ENCODE assay signal across 14 cellular contexts in genomic region chr10:17663450-17663849, GRCh38. TPM values are rescaled to one million over a fixed set of nuclear protein-coding genes. Genes with fewer than 3 reads are reported as not detected.
DNase-seq lines count a peak whose midpoint lies in the region; ATAC-seq, FAIRE-seq and TF ChIP-seq lines count a peak whose summit lies in the region.
"Had no signal": no experiment of that assay in that cellular context is flagged by ENCODE, and none has a peak within 500 bp of the region (broad histone marks: within the 10 kb centered on the region; RNA-seq: fewer than 3 reads in every experiment).

No MANE protein-coding gene starts in this region.

- ATAC-seq in T-helper 17 cell: no peak
- ATAC-seq: A549 had no signal

- FAIRE-seq in endometrium (lab: Jason Lieb, UNC): peak; percentile 21
- FAIRE-seq: A549 had no signal

- no peak for TF ChIP-seq CTCF in GM13976 (IDR thresholded peaks at IDR 0.05; ENCODE audit: borderline replicate concordance, control extremely low read depth, extremely low read depth, insufficient read depth, missing control alignments)
- TF ChIP-seq CTCF in GM10266 (IDR thresholded peaks at IDR 0.05; ENCODE audit: control insufficient read depth, insufficient read depth, low read depth, missing control alignments): no peak

- peaks cover 23% of the 10 kb centered on the region for H3K36me3 Mint-ChIP-seq in activated naive CD8-positive, alpha-beta T cell
- peaks cover 39% of the 10 kb centered on the region for H3K36me3 Mint-ChIP-seq in activated naive CD8-positive, alpha-beta T cell treated with anti-CD3 and anti-CD28 coated beads for 36 hours
- H3K36me3 Mint-ChIP-seq in T-helper 17 cell (ENCODE audit: low read depth): peaks cover 6% of the 10 kb centered on the region

- H3K27ac Mint-ChIP-seq in activated naive CD8-positive, alpha-beta T cell: peak overlapping the region; percentile 75
- H3K27ac Mint-ChIP-seq in activated naive CD8-positive, alpha-beta T cell treated with anti-CD3 and anti-CD28 coated beads for 36 hours: no peak overlapping the region
- peak overlapping the region; percentile 83 for H3K27ac Mint-ChIP-seq in T-helper 17 cell

- H3K4me1 Mint-ChIP-seq in activated naive CD8-positive, alpha-beta T cell (ENCODE audit: low read depth): peaks cover 54% of the 10 kb centered on the region
- peaks cover 50% of the 10 kb centered on the region for H3K4me1 Mint-ChIP-seq in activated naive CD8-positive, alpha-beta T cell treated with anti-CD3 and anti-CD28 coated beads for 36 hours
- H3K4me1 Mint-ChIP-seq in T-helper 17 cell: peaks cover 44% of the 10 kb centered on the region

- DNase-seq in activated naive CD8-positive, alpha-beta T cell treated with anti-CD3 and anti-CD28 coated beads for 36 hours: no peak
- no peak for DNase-seq in T-helper 17 cell
- no peak for DNase-seq in GM13976 (ENCODE audit: low spot score)
- DNase-seq in activated effector memory CD4-positive, alpha-beta T cell treated with anti-CD3 and anti-CD28 coated beads, Interleukin-2, amount 50 U/mL, for 16 hours: no peak
- DNase-seq in GM10266 (ENCODE audit: extremely low spot score): no peak
- DNase-seq: HFFc6; MG63; NCI-H1092 treated with DMSO at 0.1 percent for 48 hours; NCI-H1694; NCI-H69; NK-92 treated with Interleukin-12 subunit alpha and Interleukin-12 subunit beta, amount 100 ng/mL, for 24 hours had no signal

- H3K9me3 ChIP-seq in T-helper 17 cell (ENCODE audit: control insufficient read depth, low read length, poor library complexity, severe bottlenecking): no peaks in the 10 kb centered on the region
- H3K9me3 ChIP-seq: A549, MG63 had no signal

- in situ Hi-C loops in GM13976 (cut with MboI; ENCODE audit: low sequenced_read_pairs, unreplicated experiment): no loop called here

- peak overlapping the region; percentile 65 for H3K4me3 Mint-ChIP-seq in activated naive CD8-positive, alpha-beta T cell
- H3K4me3 Mint-ChIP-seq in activated naive CD8-positive, alpha-beta T cell treated with anti-CD3 and anti-CD28 coated beads for 36 hours: no peak overlapping the region
- H3K4me3 Mint-ChIP-seq in T-helper 17 cell: peak overlapping the region; percentile 33
- H3K4me3 Mint-ChIP-seq: HFFc6 had no signal

- no peaks in the 10 kb centered on the region for H3K9me3 Mint-ChIP-seq in activated naive CD8-positive, alpha-beta T cell (ENCODE audit: low read depth)
- peaks cover 4% of the 10 kb centered on the region for H3K9me3 Mint-ChIP-seq in activated naive CD8-positive, alpha-beta T cell treated with anti-CD3 and anti-CD28 coated beads for 36 hours
- H3K9me3 Mint-ChIP-seq: HFFc6 had no signal

- no peaks in the 10 kb centered on the region for H3K27me3 Mint-ChIP-seq in activated naive CD8-positive, alpha-beta T cell
- no peaks in the 10 kb centered on the region for H3K27me3 Mint-ChIP-seq in activated naive CD8-positive, alpha-beta T cell treated with anti-CD3 and anti-CD28 coated beads for 36 hours
- H3K27me3 Mint-ChIP-seq in T-helper 17 cell: no peaks in the 10 kb centered on the region

RNA-seq across cellular contexts. Expression of gene STAM, which starts 19.5 kb away (rescaled TPM):
- total RNA-seq in activated naive CD8-positive, alpha-beta T cell treated with anti-CD3 and anti-CD28 coated beads for 36 hours: 10 to 100 TPM; 21.6 to 22.7 TPM
- 10 to 100 TPM; 55.9 to 65.8 TPM for total RNA-seq in T-helper 17 cell

RNA-seq across cellular contexts. Expression of gene HACD1, which starts 46.3 kb away (rescaled TPM):
- total RNA-seq in activated naive CD8-positive, alpha-beta T cell treated with anti-CD3 and anti-CD28 coated beads for 36 hours: 1 to 10 TPM; 3.5 TPM
- total RNA-seq in T-helper 17 cell: 1 to 10 TPM in 1 of 2 donors, under 1 TPM in 1; 0.44 to 3.7 TPM
